ENCODE assay signal across 21 cellular contexts in genomic region chr1:162950187-162950586, GRCh38.
"Had no signal": no experiment of that assay in that cellular context is flagged by ENCODE, and none has a peak within 500 bp of the region (broad histone marks: within the 10 kb centered on the region; RNA-seq: fewer than 3 reads in every experiment).

No MANE protein-coding gene starts in this region.

- H3K27ac ChIP-seq: HL-60, KMS-11, RWPE1, SJCRH30 had no signal

- H3K27ac Mint-ChIP-seq: IgD-negative memory B cell had no signal

- H3K4me3 ChIP-seq: K562, SJCRH30 had no signal

- H3K27me3 Mint-ChIP-seq: IgD-negative memory B cell had no signal

- H3K9ac ChIP-seq: KMS-11 had no signal

- H3K4me3 Mint-ChIP-seq: IgD-negative memory B cell had no signal

- H3K36me3 ChIP-seq: SJCRH30 had no signal

- DNase-seq: Kasumi-1, MV-4-11, NCI-H1048, NCI-H1105, NCI-H1417, NCI-H1436 treated with DMSO at 0.1 percent for 48 hours, NCI-H1694, NCI-H187 treated with DMSO at 0.1 percent for 48 hours, NCI-H2029 treated with DMSO at 0.1 percent for 48 hours, NCI-H2171, NCI-H226, NCI-H510A, NCI-H524 treated with DMSO at 0.1 percent for 48 hours, NCI-H774, SHP77, SJCRH30 had no signal

- H3K36me3 Mint-ChIP-seq: IgD-negative memory B cell had no signal

- H3K9me3 ChIP-seq: SJCRH30 had no signal

- H3K27me3 ChIP-seq: SJCRH30 had no signal

- H3K9me3 Mint-ChIP-seq: IgD-negative memory B cell had no signal
